In the genomic region with DNA sequence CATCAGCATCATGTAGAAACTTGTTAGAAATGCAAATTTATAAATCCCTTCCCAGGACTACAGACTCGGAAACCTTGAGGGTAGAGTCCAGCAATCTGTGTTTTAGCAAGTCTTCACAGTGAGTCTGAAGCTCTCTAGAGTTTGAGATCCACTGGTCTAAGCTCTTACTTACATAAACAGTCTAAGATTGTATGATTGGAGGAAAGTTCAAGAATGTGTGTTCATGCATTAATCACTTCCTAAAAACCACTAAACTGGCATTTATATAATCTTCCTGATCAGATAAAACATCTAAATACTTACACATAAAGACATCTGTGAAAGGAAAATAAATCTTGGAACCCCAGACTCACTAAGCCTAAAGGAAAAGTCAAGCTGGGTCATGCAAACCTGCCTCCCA, we compare ENCODE assay signal across 8 cellular contexts. TPM values are rescaled to one million over a fixed set of nuclear protein-coding genes. Genes with fewer than 3 reads are reported as not detected.
DNase-seq lines count a peak whose midpoint lies in the region; ATAC-seq, FAIRE-seq and TF ChIP-seq lines count a peak whose summit lies in the region.
"Not testable (repeated sequence)": the region's sequence is repeated elsewhere in the genome, so short reads cannot be mapped to it uniquely, and the experiment has no call there.

No MANE protein-coding gene starts in this region.

- POLR2A ChIA-PET in PC-3 (lab: Charles Lee; ENCODE audit: unreplicated experiment); endothelial cell of umbilical vein (lab: Charles Lee): not testable (repeated sequence)

- H3K4me1 ChIP-seq in PC-3 (ENCODE audit: insufficient read depth, low read length) = peaks cover 11% of the 10 kb centered on the region
- H3K4me1 ChIP-seq in astrocyte (ENCODE audit: insufficient read depth, low read length); keratinocyte (ENCODE audit: control insufficient read depth, extremely low read depth, insufficient read depth, low read length): not testable (repeated sequence)
- peaks cover 12% of the 10 kb centered on the region for H3K4me1 ChIP-seq in endothelial cell of umbilical vein (ENCODE audit: control insufficient read depth, extremely low read depth, insufficient read depth, low read length)

- H3K9me3 ChIP-seq in PC-3 (ENCODE audit: low read length); astrocyte (ENCODE audit: insufficient read depth, low read depth, low read length); endothelial cell of umbilical vein (replicated peaks; ENCODE audit: control insufficient read depth, insufficient read depth, low read length); keratinocyte (ENCODE audit: control insufficient read depth, low read depth, low read length): not testable (repeated sequence)

- H3K4me1 Mint-ChIP-seq in astrocyte (ENCODE audit: low read depth, unreplicated experiment) = not testable (repeated sequence)

- H3K27me3 ChIP-seq in PC-3 (ENCODE audit: low read length); astrocyte (ENCODE audit: insufficient read depth, low read length); endothelial cell of umbilical vein (ENCODE audit: control insufficient read depth in 2 of 2, insufficient read depth in 2 of 2, low read length in 2 of 2); keratinocyte (ENCODE audit: control insufficient read depth, extremely low read depth, insufficient read depth, low read length): not testable (repeated sequence)

- H4K20me1 ChIP-seq in PC-3 (ENCODE audit: low read length); astrocyte (ENCODE audit: insufficient read depth, low read length); endothelial cell of umbilical vein (replicated peaks; ENCODE audit: control insufficient read depth, extremely low read depth, insufficient read depth, low read length); keratinocyte (ENCODE audit: control insufficient read depth, extremely low read depth, insufficient read depth, low read length): not testable (repeated sequence)

- FAIRE-seq in astrocyte (lab: Jason Lieb, UNC) = not testable (repeated sequence)
- peak; percentile 33 for FAIRE-seq in endothelial cell of umbilical vein (lab: Jason Lieb, UNC)
- peak; percentile 85 for FAIRE-seq in keratinocyte (lab: Jason Lieb, UNC)

- H3K4me3 Mint-ChIP-seq in astrocyte (ENCODE audit: unreplicated experiment) = not testable (repeated sequence)

- not testable (repeated sequence) for H3K9me2 ChIP-seq in PC-3 (replicated peaks; ENCODE audit: low read length)

- ATAC-seq in PC-3 = peak; percentile 98

- intact Hi-C loops in PC-3 (cut with micrococcal nuclease); endothelial cell of umbilical vein (cut with micrococcal nuclease): not testable (repeated sequence)

- CTCF ChIA-PET in PC-3 (lab: Charles Lee) = interaction anchor here (0.5 to 0.6 kb wide), 2 partner anchors 106 to 206 kb away, joined by 3 to 7 read pairs; no protein-coding TSS in a partner anchor
- CTCF ChIA-PET in endothelial cell of umbilical vein (lab: Charles Lee) = interaction anchor here (1.0 to 1.5 kb wide), 3 partner anchors 8 to 32 kb away, joined by 4 to 7 read pairs (median 4); no protein-coding TSS in a partner anchor

- not testable (repeated sequence) for TF ChIP-seq CTCF in PC-3 (conservative IDR thresholded peaks at IDR 0.05; ENCODE audit: low read depth, low read length); astrocyte (IDR thresholded peaks at IDR 0.05; ENCODE audit: insufficient read depth, low read depth, low read length); endothelial cell of umbilical vein (IDR thresholded peaks at IDR 0.05; ENCODE audit: extremely low read depth in 1 of 2, insufficient read depth in 1 of 2, low read depth in 1 of 2, low read length in 2 of 2); keratinocyte (optimal IDR thresholded peaks at IDR 0.05 in 1 of 3, IDR thresholded peaks at IDR 0.05 in 1 of 3, conservative IDR thresholded peaks at IDR 0.05 in 1 of 3; ENCODE audit: extremely low read depth in 1 of 3, insufficient read depth in 2 of 3, low read length in 3 of 3)

- H3K36me3 ChIP-seq in PC-3 (ENCODE audit: low read depth, low read length); astrocyte (ENCODE audit: insufficient read depth, low read length); endothelial cell of umbilical vein (ENCODE audit: control insufficient read depth in 2 of 2, extremely low read depth in 1 of 2, insufficient read depth in 2 of 2, low read length in 2 of 2); keratinocyte (ENCODE audit: control insufficient read depth in 2 of 2, extremely low read depth in 1 of 2, insufficient read depth in 2 of 2, low read length in 2 of 2): not testable (repeated sequence)

- not testable (repeated sequence) for H3K79me2 ChIP-seq in PC-3 (ENCODE audit: low read length); astrocyte (ENCODE audit: insufficient read depth, low read length); endothelial cell of umbilical vein (ENCODE audit: control insufficient read depth, insufficient read depth, low read length); keratinocyte (ENCODE audit: control insufficient read depth, insufficient read depth, low read length)

- H3K27ac Mint-ChIP-seq in astrocyte (ENCODE audit: unreplicated experiment) = not testable (repeated sequence)

- not testable (repeated sequence) for H3K36me3 Mint-ChIP-seq in astrocyte (ENCODE audit: low read depth, unreplicated experiment)

- H3K4me3 ChIP-seq in PC-3 (ENCODE audit: low read length); astrocyte (ENCODE audit: insufficient read depth, low read depth, low read length); endothelial cell of umbilical vein (replicated peaks in 1 of 3; ENCODE audit: insufficient read depth in 1 of 3, low read depth in 1 of 3, low read length in 3 of 3); keratinocyte (ENCODE audit: control insufficient read depth in 2 of 3, extremely low read depth in 1 of 3, insufficient read depth in 2 of 3, low read depth in 1 of 3, low read length in 3 of 3): not testable (repeated sequence)

- not testable (repeated sequence) for H3K27me3 Mint-ChIP-seq in astrocyte (ENCODE audit: low read depth, unreplicated experiment)

- not testable (repeated sequence) for H3K9me3 Mint-ChIP-seq in astrocyte (ENCODE audit: unreplicated experiment)

- not testable (repeated sequence) for H3K27ac ChIP-seq in PC-3 (ENCODE audit: low read length); astrocyte (ENCODE audit: low read depth, low read length); endothelial cell of umbilical vein (ENCODE audit: insufficient read depth, low read depth, low read length); keratinocyte (ENCODE audit: control insufficient read depth, insufficient read depth, low read length)

- not testable (repeated sequence) for TF ChIP-seq POLR2A in endothelial cell of umbilical vein (IDR thresholded peaks at IDR 0.05; ENCODE audit: low read depth, low read length)

- not testable (repeated sequence) for H3K9ac ChIP-seq in PC-3 (ENCODE audit: low read length); astrocyte (ENCODE audit: low read length); endothelial cell of umbilical vein (replicated peaks; ENCODE audit: extremely low read depth, insufficient read depth, low read length); keratinocyte (ENCODE audit: control insufficient read depth, extremely low read depth, insufficient read depth, low read length)

- not testable (repeated sequence) for H3F3A ChIP-seq in PC-3 (ENCODE audit: low read length, unreplicated experiment)

- not testable (repeated sequence) for H2AFZ ChIP-seq in PC-3 (ENCODE audit: low read length); astrocyte (ENCODE audit: low read depth, low read length); endothelial cell of umbilical vein (ENCODE audit: low read depth, low read length)
- H2AFZ ChIP-seq in keratinocyte (ENCODE audit: control insufficient read depth, low read length) = peak overlapping the region; percentile 69

- dilution Hi-C loops in endothelial cell of umbilical vein (cut with MboI; ENCODE audit: extremely low pct_ligation_motif_present, low sequenced_read_pairs); keratinocyte (cut with MboI; ENCODE audit: extremely low pct_ligation_motif_present, low sequenced_read_pairs): not testable (repeated sequence)

- not testable (repeated sequence) for H3K9me1 ChIP-seq in endothelial cell of umbilical vein (replicated peaks; ENCODE audit: control insufficient read depth, extremely low read depth, insufficient read depth, low read length); keratinocyte (ENCODE audit: control insufficient read depth, extremely low read depth, insufficient read depth, low read length)

- peak overlapping the region; percentile 32 for H3K4me2 ChIP-seq in PC-3 (ENCODE audit: low read length)
- not testable (repeated sequence) for H3K4me2 ChIP-seq in astrocyte (ENCODE audit: low read length); endothelial cell of umbilical vein (ENCODE audit: insufficient read depth, low read length)
- H3K4me2 ChIP-seq in keratinocyte (ENCODE audit: control insufficient read depth, extremely low read depth, insufficient read depth, low read depth, low read length) = peak overlapping the region; percentile 25

- BruUV-seq in PC-3 (replicated peaks; lab: Mats Ljungman, UMichigan); endothelial cell of umbilical vein (replicated peaks; lab: Mats Ljungman, UMichigan): not testable (repeated sequence)

- DNase-seq in EH (ENCODE audit: low read depth) (peak; percentile 79), H4 (ENCODE audit: low spot score) (peak; percentile 41), PC-3 (peak; percentile 74), astrocyte (ENCODE audit: low read depth) (peak; percentile 58), endothelial cell of umbilical vein (ENCODE audit: low read depth, low spot score) (peak; percentile 50), fibroblast of peridontal ligament (ENCODE audit: extremely low read depth) (peak; percentile 81), stromal cell of bone marrow (ENCODE audit: low read depth) (peak; percentile 6)
- not testable (repeated sequence) for DNase-seq in keratinocyte (ENCODE audit: low read depth, low spot score)

RNA-seq across cellular contexts. Expression of a gene that starts 32.7 kb away (rescaled TPM):
- 17.9 and 21.0 TPM in 2 replicates for total RNA-seq in H4 (2014; rRNA removed; shearing (Covaris generic))
- total RNA-seq in PC-3 (2014; rRNA removed) (13.4 and 20.5 TPM in 2 replicates), astrocyte (28.0 and 29.7 TPM in 2 replicates), endothelial cell of umbilical vein (25.6 and 25.8 TPM in 2 replicates)
- polyA plus RNA-seq in endothelial cell of umbilical vein (2.8 and 4.2 TPM in 2 replicates), keratinocyte (7.5 to 12.0 TPM (median 7.7 TPM) in 3 replicates)
- 6.0 and 6.7 TPM in 2 replicates for polyA plus RNA-seq in endothelial cell of umbilical vein (2011; cell fraction: cytosol; rRNA removed)
- 12.6 and 13.3 TPM in 2 replicates for polyA plus RNA-seq in endothelial cell of umbilical vein (2011; cell fraction: nucleus; rRNA removed)
- polyA plus RNA-seq in endothelial cell of umbilical vein (2012) = 14.9 and 19.1 TPM in 2 replicates
- polyA minus RNA-seq in endothelial cell of umbilical vein (14.0 and 17.9 TPM in 2 replicates), keratinocyte (1.4 to 21.1 TPM (median 9.5 TPM) in 3 replicates)
- polyA minus RNA-seq in endothelial cell of umbilical vein (2011; cell fraction: cytosol; rRNA and poly(A)+ RNA removed) = 9.6 TPM
- 18.0 and 19.8 TPM in 2 replicates for polyA minus RNA-seq in endothelial cell of umbilical vein (2011; cell fraction: nucleus; rRNA and poly(A)+ RNA removed)
- polyA plus RNA-seq in keratinocyte (2011; ENCODE audit: low read depth) = 16.1 TPM
- 5.9 and 12.7 TPM in 2 replicates for polyA plus RNA-seq in keratinocyte (2011; cell fraction: cytosol; rRNA removed)
- polyA plus RNA-seq in keratinocyte (2011; cell fraction: nucleus; rRNA removed) = 9.3 and 12.0 TPM in 2 replicates
- 7.8 and 9.7 TPM in 2 replicates for polyA plus RNA-seq in keratinocyte (2012; ENCODE audit: low replicate concordance)
- 18.4 TPM for polyA minus RNA-seq in keratinocyte (2011; cell fraction: cytosol; rRNA and poly(A)+ RNA removed)
- 14.0 and 23.7 TPM in 2 replicates for polyA minus RNA-seq in keratinocyte (2011; cell fraction: nucleus; rRNA and poly(A)+ RNA removed)

RNA-seq across cellular contexts. Expression of a gene that starts 43.8 kb away (rescaled TPM):
- total RNA-seq in H4 (2014; rRNA removed; shearing (Covaris generic)) = 4.2 and 5.7 TPM in 2 replicates
- total RNA-seq in PC-3 (2014; rRNA removed) = 2.0 and 2.9 TPM in 2 replicates
- total RNA-seq in astrocyte = 89.1 and 89.6 TPM in 2 replicates
- 33.1 and 35.5 TPM in 2 replicates for total RNA-seq in endothelial cell of umbilical vein
- polyA plus RNA-seq in endothelial cell of umbilical vein = 10.3 and 13.2 TPM in 2 replicates
- polyA plus RNA-seq in endothelial cell of umbilical vein (2011; cell fraction: cytosol; rRNA removed) = 10.4 and 12.0 TPM in 2 replicates
- polyA plus RNA-seq in endothelial cell of umbilical vein (2011; cell fraction: nucleus; rRNA removed) = 13.4 and 14.4 TPM in 2 replicates
- 32.6 and 40.7 TPM in 2 replicates for polyA plus RNA-seq in endothelial cell of umbilical vein (2012)
- polyA minus RNA-seq in endothelial cell of umbilical vein = 76.6 and 86.8 TPM in 2 replicates
- 3.8 TPM for polyA minus RNA-seq in endothelial cell of umbilical vein (2011; cell fraction: cytosol; rRNA and poly(A)+ RNA removed)
- polyA minus RNA-seq in endothelial cell of umbilical vein (2011; cell fraction: nucleus; rRNA and poly(A)+ RNA removed) = 48.9 and 61.8 TPM in 2 replicates
- polyA plus RNA-seq in keratinocyte = 14.7 to 16.6 TPM (median 15.5 TPM) in 3 replicates
- 8.2 TPM for polyA plus RNA-seq in keratinocyte (2011; ENCODE audit: low read depth)
- polyA plus RNA-seq in keratinocyte (2011; cell fraction: cytosol; rRNA removed) = 13.0 and 19.0 TPM in 2 replicates
- polyA plus RNA-seq in keratinocyte (2011; cell fraction: nucleus; rRNA removed) = 13.9 and 17.5 TPM in 2 replicates
- polyA plus RNA-seq in keratinocyte (2012; ENCODE audit: low replicate concordance) = 12.2 and 14.1 TPM in 2 replicates
- 36.1 to 88.3 TPM (median 49.2 TPM) in 3 replicates for polyA minus RNA-seq in keratinocyte
- polyA minus RNA-seq in keratinocyte (2011; cell fraction: cytosol; rRNA and poly(A)+ RNA removed) = 47.8 TPM
- 30.5 and 51.4 TPM in 2 replicates for polyA minus RNA-seq in keratinocyte (2011; cell fraction: nucleus; rRNA and poly(A)+ RNA removed)
